8 cellular contexts compared by ENCODE assay signal in genomic region chr4:2387829-2388228, GRCh38. TPM values are rescaled to one million over a fixed set of nuclear protein-coding genes. Genes with fewer than 3 reads are reported as not detected.
"Had no signal": no experiment of that assay in that cellular context is flagged by ENCODE, and none has a peak within 500 bp of the region (broad histone marks: within the 10 kb centered on the region; RNA-seq: fewer than 3 reads in every experiment).

No MANE protein-coding gene starts in this region.

- H3K4me3 Mint-ChIP-seq: GM23338, H9, HFFc6 had no signal

- H3K4me3 ChIP-seq: GM23338 had no signal

- H3K27ac Mint-ChIP-seq: GM23338, HFFc6 had no signal

- H2AFZ ChIP-seq: GM23338 had no signal

- H3K4me2 ChIP-seq: GM23338 had no signal

- ATAC-seq: GM23338 had no signal

- H3K9me3 Mint-ChIP-seq: GM23338, H9, HFFc6 had no signal

- DNase-seq: H9, HCEC 1CT, HFFc6, KBM-7 had no signal

RNA-seq across cellular contexts. Expression of gene CFAP99, which starts 30.9 kb away (rescaled TPM):
- total RNA-seq: GM23338, H1, HFFc6, HT-29, IMR-90 had no signal
- polyA plus RNA-seq: GM23338, H1, IMR-90 had no signal
